Comparison of ENCODE assay signal across 20 cellular contexts in genomic region chr16:86101912-86102187, GRCh38.
"Had no signal": no experiment of that assay in that cellular context is flagged by ENCODE, and none has a peak within 500 bp of the region (broad histone marks: within the 10 kb centered on the region; RNA-seq: fewer than 3 reads in every experiment).

No MANE protein-coding gene starts in this region.

- H2AFZ ChIP-seq: parathyroid adenoma had no signal

- H3K4me3 ChIP-seq: colonic mucosa, gastrocnemius medialis, right lobe of liver, smooth muscle cell, testis, tibial artery had no signal

- ATAC-seq: esophagus mucosa; gastrocnemius medialis; left lobe of liver; natural killer cell; right lobe of liver; stimulated activated memory B cell treated with anti-CD40 and anti-IgM and Interleukin-4, amounts not matched to agents 10 μg/mL and 1 μg/mL and 100 μg/mL, for 72 hours; stimulated activated naive CD8-positive, alpha-beta T cell treated with anti-CD3 and anti-CD28 coated beads, Interleukin-15, Interleukin-2, amounts not matched to agents 100 U/mL and 50 U/mL, for 24 hours had no signal

- DNase-seq: colonic mucosa; effector CD8-positive, alpha-beta T cell; foreskin fibroblast; gastrocnemius medialis; kidney; mesendoderm; natural killer cell; stimulated activated CD4-positive, alpha-beta T cell treated with anti-CD3 and anti-CD28 coated beads, Interleukin-2, amount 100 ng/mL, for 24 hours; stimulated activated CD4-positive, alpha-beta T cell treated with anti-CD3 and anti-CD28 coated beads, Interleukin-4, amount 100 ng/mL, for 4 hours; stimulated activated naive CD8-positive, alpha-beta T cell treated with anti-CD3 and anti-CD28 coated beads, Interleukin-15, Interleukin-2, amounts not matched to agents 100 U/mL and 50 U/mL, for 24 hours; testis had no signal

- H3K27me3 ChIP-seq: colonic mucosa, right lobe of liver, testis had no signal

- H3K9ac ChIP-seq: parathyroid adenoma had no signal

- H3K9me3 ChIP-seq: colonic mucosa, gastrocnemius medialis, neutrophil, right lobe of liver, testis, tibial artery had no signal

- H3K4me1 ChIP-seq: colonic mucosa, gastrocnemius medialis, parathyroid adenoma, right lobe of liver, testis, tibial artery had no signal

- H3K27ac ChIP-seq: colonic mucosa, epithelial cell of prostate, gastrocnemius medialis, neutrophil, parathyroid adenoma, right lobe of liver, testis, tibial artery had no signal

- H3K36me3 ChIP-seq: colonic mucosa, gastrocnemius medialis, neutrophil, right lobe of liver, tibial artery had no signal
